ENCODE assay signal across 1 cellular context in genomic region chr5:141846031-141846430, GRCh38.
A peak's percentile ranks its signal among the peaks of the same experiment; 100 is the strongest.
TF ChIP-seq lines count a peak whose summit lies in the region.

No MANE protein-coding gene starts in this region.

TF ChIP-seq in K562, 482 proteins besides CTCF, POLR2A, EP300 and RAD21 (continued from another document):
- no peak for TF ChIP-seq ZBTB9 (CRISPR knock-in tag; IDR thresholded peaks at IDR 0.05)
- TF ChIP-seq KDM1A (IDR thresholded peaks at IDR 0.05) = peak in 1 of 2 experiments; percentile 24; a peak in 2 of 4 replicates
- TF ChIP-seq ZNF165 (CRISPR knock-in tag; IDR thresholded peaks at IDR 0.05; ENCODE audit: borderline replicate concordance) = no peak
- TF ChIP-seq SMAD2 (IDR thresholded peaks at IDR 0.05; ENCODE audit: low read depth, low read length) = no peak
- no peak for TF ChIP-seq RBM14 (IDR thresholded peaks at IDR 0.05; ENCODE audit: borderline replicate concordance, insufficient read depth, low read depth, low read length)
- TF ChIP-seq CCNT2 (IDR thresholded peaks at IDR 0.05; ENCODE audit: borderline replicate concordance, extremely low read depth, insufficient read length, low read depth, low read length) = no peak
- peak in 1 of 2 experiments; percentile 41; a peak in 1 of 4 replicates for TF ChIP-seq CSDE1 (IDR thresholded peaks at IDR 0.05)
- TF ChIP-seq ZMIZ1 (IDR thresholded peaks at IDR 0.05; ENCODE audit: low read depth in 2 of 2, low read length in 2 of 2) = no peak
- TF ChIP-seq GTF3C2 (IDR thresholded peaks at IDR 0.05; ENCODE audit: borderline replicate concordance, extremely low read depth, insufficient read length) = no peak
